Comparison of ENCODE assay signal across 28 cellular contexts in genomic region chr10:112236486-112236885, GRCh38. TPM values are rescaled to one million over a fixed set of nuclear protein-coding genes. Genes with fewer than 3 reads are reported as not detected.
"Had no signal": no experiment of that assay in that cellular context is flagged by ENCODE, and none has a peak within 500 bp of the region (broad histone marks: within the 10 kb centered on the region; RNA-seq: fewer than 3 reads in every experiment).

No MANE protein-coding gene starts in this region.

- H3K4me2 ChIP-seq: SK-N-SH had no signal

- H3K4me1 ChIP-seq: ascending aorta, SJSA1 had no signal

- H3K27me3 ChIP-seq: ascending aorta, SJSA1 had no signal

- FAIRE-seq: TTC549 had no signal

- H3K36me3 ChIP-seq: ascending aorta, SJSA1 had no signal

- H3K27ac ChIP-seq: ascending aorta, SJSA1 had no signal

- H3K4me3 ChIP-seq: ascending aorta, SJSA1 had no signal

- H3K9me3 ChIP-seq: ascending aorta, SJSA1, SK-N-SH had no signal

- H3K9ac ChIP-seq: SK-N-SH had no signal

- DNase-seq: activated CD4-positive, alpha-beta T cell treated with anti-CD3 and anti-CD28 coated beads, Interleukin-2, amount 10 ng/mL, durations not matched to agents 24 days and 14 days; activated CD4-positive, alpha-beta T cell treated with anti-CD3 and anti-CD28 coated beads, Interleukin-2, amount 50 U/mL, for 4 hours; activated CD8-positive, alpha-beta T cell treated with anti-CD3 and anti-CD28 coated beads for 36 hours; activated effector memory CD4-positive, alpha-beta T cell treated with anti-CD3 and anti-CD28 coated beads, Interleukin-2, amount 50 U/mL, for 16 hours; activated naive CD4-positive, alpha-beta T cell; activated naive CD4-positive, alpha-beta T cell treated with anti-CD3 and anti-CD28 coated beads, Interleukin-2, amount 50 U/mL, for 16 hours; activated naive CD8-positive, alpha-beta T cell treated with anti-CD3 and anti-CD28 coated beads for 36 hours; activated T-cell treated with anti-CD3 and anti-CD28 coated beads, Interleukin-2, amount 50 U/mL, for 1 hour; activated T-cell treated with anti-CD3 and anti-CD28 coated beads, Interleukin-2, amount 50 U/mL, for 72 hours; amygdala; KG1; NCI-H1105; NCI-H1417 treated with DMSO at 0.1 percent for 48 hours; NCI-H187 treated with DMSO at 0.1 percent for 48 hours; NCI-H2081; NCI-H345; NCI-H524 treated with DMSO at 0.1 percent for 48 hours; SHP77 treated with DMSO at 0.1 percent for 48 hours; SK-N-SH had no signal

- ATAC-seq: activated CD8-positive, alpha-beta T cell treated with anti-CD3 and anti-CD28 coated beads for 36 hours; activated T-cell treated with anti-CD3 and anti-CD28 coated beads, Interleukin-2, amount 50 U/mL, for 72 hours; activated T-helper 17 cell treated with anti-CD3 and anti-CD28 coated beads, Interleukin-2, amount 50 U/mL, for 72 hours; Panc1 had no signal

- H3K9me2 ChIP-seq: SK-N-SH had no signal

RNA-seq across cellular contexts. Expression of gene TECTB, which starts 46.7 kb away (rescaled TPM):
- total RNA-seq: activated CD4-positive, alpha-beta T cell treated with anti-CD3 and anti-CD28 coated beads, Interleukin-2, amount 10 ng/mL, durations not matched to agents 24 days and 14 days; activated CD8-positive, alpha-beta memory T cell treated with anti-CD3 and anti-CD28 coated beads for 36 hours; activated CD8-positive, alpha-beta T cell treated with anti-CD3 and anti-CD28 coated beads for 36 hours; activated naive CD8-positive, alpha-beta T cell treated with anti-CD3 and anti-CD28 coated beads for 36 hours; activated T-cell treated with anti-CD3 and anti-CD28 coated beads, Interleukin-2, amount 50 U/mL, for 72 hours; activated T-helper 17 cell treated with anti-CD3 and anti-CD28 coated beads, Interleukin-2, amount 50 U/mL, for 72 hours; ascending aorta; LHCN-M2; NCI-H460; RPMI7951; SJSA1 had no signal
- polyA plus RNA-seq: SK-N-SH had no signal
